In the genomic region with DNA sequence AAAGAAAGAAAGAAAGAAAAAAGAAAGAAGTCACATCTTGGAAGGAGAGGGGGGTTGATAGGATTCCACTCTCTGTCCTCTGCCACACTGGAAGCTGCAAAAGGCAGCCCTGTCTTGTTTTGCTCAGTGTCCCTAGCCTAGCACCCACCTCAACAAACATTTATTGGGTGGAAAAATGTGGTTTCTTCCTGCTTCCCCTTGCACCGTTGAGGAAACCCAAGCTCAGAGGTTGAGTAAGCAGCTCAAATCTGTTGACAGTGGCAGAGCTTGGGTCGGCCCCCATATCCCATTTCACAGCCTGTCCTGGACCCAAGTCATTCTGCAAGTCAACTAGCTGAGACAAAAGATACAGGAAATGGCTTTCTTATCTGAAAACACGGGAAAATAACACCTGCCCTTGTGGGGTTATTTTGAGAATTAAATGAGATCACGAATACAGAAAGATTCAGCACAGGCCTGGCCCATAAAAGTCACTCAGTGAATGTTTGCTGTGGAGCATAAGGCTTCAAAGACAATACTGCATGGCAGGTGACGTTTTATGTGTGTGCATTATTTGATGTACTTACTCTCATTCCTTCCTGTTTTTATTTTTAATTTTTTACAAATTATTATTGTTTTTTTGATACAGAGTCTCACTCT, we compare ENCODE assay signal across 14 cellular contexts.
DNase-seq lines count a peak whose midpoint lies in the region; ATAC-seq and TF ChIP-seq lines count a peak whose summit lies in the region.
"Had no signal": no experiment of that assay in that cellular context is flagged by ENCODE, and none has a peak within 500 bp of the region (broad histone marks: within the 10 kb centered on the region; RNA-seq: fewer than 3 reads in every experiment).

No MANE protein-coding gene starts in this region.

- peaks cover 8% of the 10 kb centered on the region for H3K4me1 Mint-ChIP-seq in CD8-positive, alpha-beta T cell (ENCODE audit: low read depth)
- peaks cover 12% of the 10 kb centered on the region for H3K4me1 Mint-ChIP-seq in endothelial cell (ENCODE audit: unreplicated experiment)

- no peak for DNase-seq in CD8-positive, alpha-beta T cell
- peak; percentile 67 for DNase-seq in GM12865 (ENCODE audit: low read depth)
- DNase-seq in endothelial cell (ENCODE audit: low spot score), result peak; percentile 10
- DNase-seq in effector CD8-positive, alpha-beta T cell (lab: John Stamatoyannopoulos, UW), result no peak
- no peak for DNase-seq in NOMO-1 treated with dmso at 0.1 percent for 144 hours (lab: John Stamatoyannopoulos, UW; ENCODE audit: unreplicated experiment)
- DNase-seq in GDM1 (lab: John Stamatoyannopoulos, UW), result no peak
- DNase-seq: activated gamma-delta T cell; cerebellar nuclear complex; NCI-H187 treated with DMSO at 0.1 percent for 48 hours; stimulated activated CD4-positive, alpha-beta T cell treated with anti-CD3 and anti-CD28 coated beads, Interleukin-12 subunit alpha, Interleukin-12 subunit beta, amount 100 ng/mL, for 4 hours had no signal

- H3K79me2 ChIP-seq in OCI-LY3 (ENCODE audit: low read length), result no peaks in the 10 kb centered on the region

- no peaks in the 10 kb centered on the region for H3K36me3 Mint-ChIP-seq in CD8-positive, alpha-beta T cell
- peaks cover 4% of the 10 kb centered on the region for H3K36me3 Mint-ChIP-seq in endothelial cell (ENCODE audit: low read depth, unreplicated experiment)
- H3K36me3 Mint-ChIP-seq: CD14-positive monocyte; natural killer cell treated with Interleukin-12 subunit alpha and Interleukin-12 subunit beta and Interleukin-15 and Interleukin-18, amount 100 ng/mL, for 72 hours had no signal

- no peaks in the 10 kb centered on the region for H3K9me3 ChIP-seq in CD8-positive, alpha-beta T cell (ENCODE audit: low read length)
- no peaks in the 10 kb centered on the region for H3K9me3 ChIP-seq in OCI-LY3 (ENCODE audit: insufficient read depth, low read length)

- H3K27me3 ChIP-seq in CD8-positive, alpha-beta T cell (ENCODE audit: insufficient read depth, low read length), result no peaks in the 10 kb centered on the region
- H3K27me3 ChIP-seq in OCI-LY3 (ENCODE audit: low read depth, low read length), result peaks cover 14% of the 10 kb centered on the region

- no peak overlapping the region for H3K27ac ChIP-seq in CD8-positive, alpha-beta T cell (ENCODE audit: low read depth, low read length)
- no peak overlapping the region for H3K27ac ChIP-seq in OCI-LY3 (ENCODE audit: low read length)

- no peak for TF ChIP-seq CTCF in CD8-positive, alpha-beta T cell (IDR thresholded peaks at IDR 0.05)
- TF ChIP-seq CTCF in GM12865 (IDR thresholded peaks at IDR 0.05; ENCODE audit: insufficient read depth, low read depth, low read length, missing control alignments) (no peak), OCI-LY3 (IDR thresholded peaks at IDR 0.05; ENCODE audit: low read depth, low read length) (no peak), endothelial cell (IDR thresholded peaks at IDR 0.05; ENCODE audit: unreplicated experiment) (no peak)

- H2AFZ ChIP-seq in OCI-LY3 (ENCODE audit: low read depth, low read length), result 0 out of 2 replicates have a peak overlapping the region, but pooled peaks have one; percentile 53

- POLR2A ChIA-PET in CD8-positive, alpha-beta T cell (lab: Charles Lee), result no interaction called here

- H3K4me1 ChIP-seq in CD8-positive, alpha-beta T cell (ENCODE audit: insufficient read depth, low read length), result no peaks in the 10 kb centered on the region
- peaks cover 6% of the 10 kb centered on the region for H3K4me1 ChIP-seq in OCI-LY3 (ENCODE audit: low read length)

- peak overlapping the region; percentile 12; the same call in 1 of the 2 replicates for H3K4me2 ChIP-seq in OCI-LY3 (ENCODE audit: low read length)

- peaks cover 4% of the 10 kb centered on the region for H3K27me3 Mint-ChIP-seq in CD8-positive, alpha-beta T cell (ENCODE audit: low read depth)
- H3K27me3 Mint-ChIP-seq in endothelial cell (ENCODE audit: unreplicated experiment), result no peaks in the 10 kb centered on the region

- CTCF ChIA-PET in CD8-positive, alpha-beta T cell (lab: Charles Lee), result no interaction called here

- no peak for ATAC-seq in CD8-positive, alpha-beta T cell
- ATAC-seq in GM19023 (IDR thresholded peaks at IDR 0.05; ENCODE audit: unreplicated experiment), result no peak
- ATAC-seq: natural killer cell treated with Interleukin-12 subunit alpha and Interleukin-12 subunit beta and Interleukin-15 and Interleukin-18, amount 100 ng/mL, for 72 hours had no signal

- no peaks in the 10 kb centered on the region for H3K9me3 Mint-ChIP-seq in CD8-positive, alpha-beta T cell
- H3K9me3 Mint-ChIP-seq in endothelial cell (ENCODE audit: unreplicated experiment), result no peaks in the 10 kb centered on the region
- H3K9me3 Mint-ChIP-seq: natural killer cell treated with Interleukin-12 subunit alpha and Interleukin-12 subunit beta and Interleukin-15 and Interleukin-18, amount 100 ng/mL, for 72 hours had no signal

- H3K9ac ChIP-seq in OCI-LY3 (ENCODE audit: low read length), result no peak overlapping the region

- intact Hi-C loops in CD8-positive, alpha-beta T cell (cut with DNase I, micrococcal nuclease), result no loop called here

- H3K4me3 Mint-ChIP-seq in CD8-positive, alpha-beta T cell, result no peak overlapping the region
- H3K4me3 Mint-ChIP-seq in endothelial cell (ENCODE audit: unreplicated experiment), result no peak overlapping the region
- H3K4me3 Mint-ChIP-seq: CD14-positive monocyte; natural killer cell treated with Interleukin-12 subunit alpha and Interleukin-12 subunit beta and Interleukin-15 and Interleukin-18, amount 100 ng/mL, for 72 hours had no signal

- H3K27ac Mint-ChIP-seq in CD8-positive, alpha-beta T cell, result peak overlapping the region; percentile 63
- peak overlapping the region; percentile 28 for H3K27ac Mint-ChIP-seq in endothelial cell (ENCODE audit: unreplicated experiment)
- H3K27ac Mint-ChIP-seq: CD14-positive monocyte; natural killer cell treated with Interleukin-12 subunit alpha and Interleukin-12 subunit beta and Interleukin-15 and Interleukin-18, amount 100 ng/mL, for 72 hours had no signal

- H3K36me3 ChIP-seq in CD8-positive, alpha-beta T cell (ENCODE audit: insufficient read depth, low read length), result no peaks in the 10 kb centered on the region
- H3K36me3 ChIP-seq in OCI-LY3 (replicated peaks; ENCODE audit: low read depth, low read length), result no peaks in the 10 kb centered on the region

- H4K20me1 ChIP-seq in OCI-LY3 (ENCODE audit: insufficient read depth, low read length), result no peaks in the 10 kb centered on the region

- H3K4me3 ChIP-seq in CD8-positive, alpha-beta T cell (ENCODE audit: low read depth, low read length), result no peak overlapping the region
- H3K4me3 ChIP-seq in GM12865 (ENCODE audit: low read depth, low read length) (no peak overlapping the region), OCI-LY3 (ENCODE audit: low read length) (no peak overlapping the region)

Comparison
In these comparisons a context has a peak if more than half of its experiments do, and no peak if none do; other contexts are left out.
1. DNase-seq: peak in GM12865 (single experiment) and endothelial cell (single experiment); none in CD8-positive, alpha-beta T cell (0 of 7), effector CD8-positive, alpha-beta T cell (single experiment), NOMO-1 treated with dmso at 0.1 percent for 144 hours (single experiment) and GDM1 (single experiment).